Comparison of ENCODE assay signal across 1 cellular context in the genomic region with DNA sequence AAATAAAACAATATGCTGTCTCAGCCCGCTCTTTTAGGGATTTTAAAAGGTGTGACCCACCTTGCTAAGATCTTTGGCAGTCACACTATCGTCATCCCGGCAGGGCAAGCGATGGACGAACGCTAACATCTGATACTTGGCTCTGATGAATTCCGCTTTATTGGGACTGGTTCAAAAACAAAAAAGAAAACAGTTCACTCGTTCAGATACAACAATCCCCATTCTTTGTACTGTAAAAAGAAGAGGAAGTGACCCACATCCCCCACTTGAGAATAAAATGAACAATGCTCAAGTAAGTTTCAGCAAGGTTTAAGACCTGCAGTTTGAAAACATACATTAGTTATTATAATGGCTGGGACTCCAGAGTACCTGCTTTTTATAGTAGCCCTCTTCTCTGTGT.
TF ChIP-seq lines count a peak whose summit lies in the region.

No MANE protein-coding gene starts in this region.

TF ChIP-seq in GM23338, 12 proteins besides CTCF, POLR2A, EP300 and RAD21 (continued from another document):
- TF ChIP-seq, protein P1, sequence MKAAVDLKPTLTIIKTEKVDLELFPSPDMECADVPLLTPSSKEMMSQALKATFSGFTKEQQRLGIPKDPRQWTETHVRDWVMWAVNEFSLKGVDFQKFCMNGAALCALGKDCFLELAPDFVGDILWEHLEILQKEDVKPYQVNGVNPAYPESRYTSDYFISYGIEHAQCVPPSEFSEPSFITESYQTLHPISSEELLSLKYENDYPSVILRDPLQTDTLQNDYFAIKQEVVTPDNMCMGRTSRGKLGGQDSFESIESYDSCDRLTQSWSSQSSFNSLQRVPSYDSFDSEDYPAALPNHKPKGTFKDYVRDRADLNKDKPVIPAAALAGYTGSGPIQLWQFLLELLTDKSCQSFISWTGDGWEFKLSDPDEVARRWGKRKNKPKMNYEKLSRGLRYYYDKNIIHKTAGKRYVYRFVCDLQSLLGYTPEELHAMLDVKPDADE (IDR thresholded peaks at IDR 0.05) = no peak
- TF ChIP-seq CREB1 (CRISPR knock-in tag; IDR thresholded peaks at IDR 0.05; ENCODE audit: low read depth) (no peak), EZH2phosphoT487 (IDR thresholded peaks at IDR 0.05; ENCODE audit: unreplicated experiment) (no peak), ZNF114 (CRISPR knock-in tag; IDR thresholded peaks at IDR 0.05) (no peak), STAT1 (IDR thresholded peaks at IDR 0.05; ENCODE audit: unreplicated experiment) (no peak), EZH2 (IDR thresholded peaks at IDR 0.05; ENCODE audit: low read depth, unreplicated experiment) (no peak), ZNF331 (CRISPR knock-in tag; IDR thresholded peaks at IDR 0.05; ENCODE audit: low read depth) (no peak), POLR2AphosphoS5 (IDR thresholded peaks at IDR 0.05; ENCODE audit: low read depth) (no peak)
- TF ChIP-seq, protein P2, sequence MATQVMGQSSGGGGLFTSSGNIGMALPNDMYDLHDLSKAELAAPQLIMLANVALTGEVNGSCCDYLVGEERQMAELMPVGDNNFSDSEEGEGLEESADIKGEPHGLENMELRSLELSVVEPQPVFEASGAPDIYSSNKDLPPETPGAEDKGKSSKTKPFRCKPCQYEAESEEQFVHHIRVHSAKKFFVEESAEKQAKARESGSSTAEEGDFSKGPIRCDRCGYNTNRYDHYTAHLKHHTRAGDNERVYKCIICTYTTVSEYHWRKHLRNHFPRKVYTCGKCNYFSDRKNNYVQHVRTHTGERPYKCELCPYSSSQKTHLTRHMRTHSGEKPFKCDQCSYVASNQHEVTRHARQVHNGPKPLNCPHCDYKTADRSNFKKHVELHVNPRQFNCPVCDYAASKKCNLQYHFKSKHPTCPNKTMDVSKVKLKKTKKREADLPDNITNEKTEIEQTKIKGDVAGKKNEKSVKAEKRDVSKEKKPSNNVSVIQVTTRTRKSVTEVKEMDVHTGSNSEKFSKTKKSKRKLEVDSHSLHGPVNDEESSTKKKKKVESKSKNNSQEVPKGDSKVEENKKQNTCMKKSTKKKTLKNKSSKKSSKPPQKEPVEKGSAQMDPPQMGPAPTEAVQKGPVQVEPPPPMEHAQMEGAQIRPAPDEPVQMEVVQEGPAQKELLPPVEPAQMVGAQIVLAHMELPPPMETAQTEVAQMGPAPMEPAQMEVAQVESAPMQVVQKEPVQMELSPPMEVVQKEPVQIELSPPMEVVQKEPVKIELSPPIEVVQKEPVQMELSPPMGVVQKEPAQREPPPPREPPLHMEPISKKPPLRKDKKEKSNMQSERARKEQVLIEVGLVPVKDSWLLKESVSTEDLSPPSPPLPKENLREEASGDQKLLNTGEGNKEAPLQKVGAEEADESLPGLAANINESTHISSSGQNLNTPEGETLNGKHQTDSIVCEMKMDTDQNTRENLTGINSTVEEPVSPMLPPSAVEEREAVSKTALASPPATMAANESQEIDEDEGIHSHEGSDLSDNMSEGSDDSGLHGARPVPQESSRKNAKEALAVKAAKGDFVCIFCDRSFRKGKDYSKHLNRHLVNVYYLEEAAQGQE (IDR thresholded peaks at IDR 0.05; ENCODE audit: unreplicated experiment) = no peak
- TF ChIP-seq, protein P3, sequence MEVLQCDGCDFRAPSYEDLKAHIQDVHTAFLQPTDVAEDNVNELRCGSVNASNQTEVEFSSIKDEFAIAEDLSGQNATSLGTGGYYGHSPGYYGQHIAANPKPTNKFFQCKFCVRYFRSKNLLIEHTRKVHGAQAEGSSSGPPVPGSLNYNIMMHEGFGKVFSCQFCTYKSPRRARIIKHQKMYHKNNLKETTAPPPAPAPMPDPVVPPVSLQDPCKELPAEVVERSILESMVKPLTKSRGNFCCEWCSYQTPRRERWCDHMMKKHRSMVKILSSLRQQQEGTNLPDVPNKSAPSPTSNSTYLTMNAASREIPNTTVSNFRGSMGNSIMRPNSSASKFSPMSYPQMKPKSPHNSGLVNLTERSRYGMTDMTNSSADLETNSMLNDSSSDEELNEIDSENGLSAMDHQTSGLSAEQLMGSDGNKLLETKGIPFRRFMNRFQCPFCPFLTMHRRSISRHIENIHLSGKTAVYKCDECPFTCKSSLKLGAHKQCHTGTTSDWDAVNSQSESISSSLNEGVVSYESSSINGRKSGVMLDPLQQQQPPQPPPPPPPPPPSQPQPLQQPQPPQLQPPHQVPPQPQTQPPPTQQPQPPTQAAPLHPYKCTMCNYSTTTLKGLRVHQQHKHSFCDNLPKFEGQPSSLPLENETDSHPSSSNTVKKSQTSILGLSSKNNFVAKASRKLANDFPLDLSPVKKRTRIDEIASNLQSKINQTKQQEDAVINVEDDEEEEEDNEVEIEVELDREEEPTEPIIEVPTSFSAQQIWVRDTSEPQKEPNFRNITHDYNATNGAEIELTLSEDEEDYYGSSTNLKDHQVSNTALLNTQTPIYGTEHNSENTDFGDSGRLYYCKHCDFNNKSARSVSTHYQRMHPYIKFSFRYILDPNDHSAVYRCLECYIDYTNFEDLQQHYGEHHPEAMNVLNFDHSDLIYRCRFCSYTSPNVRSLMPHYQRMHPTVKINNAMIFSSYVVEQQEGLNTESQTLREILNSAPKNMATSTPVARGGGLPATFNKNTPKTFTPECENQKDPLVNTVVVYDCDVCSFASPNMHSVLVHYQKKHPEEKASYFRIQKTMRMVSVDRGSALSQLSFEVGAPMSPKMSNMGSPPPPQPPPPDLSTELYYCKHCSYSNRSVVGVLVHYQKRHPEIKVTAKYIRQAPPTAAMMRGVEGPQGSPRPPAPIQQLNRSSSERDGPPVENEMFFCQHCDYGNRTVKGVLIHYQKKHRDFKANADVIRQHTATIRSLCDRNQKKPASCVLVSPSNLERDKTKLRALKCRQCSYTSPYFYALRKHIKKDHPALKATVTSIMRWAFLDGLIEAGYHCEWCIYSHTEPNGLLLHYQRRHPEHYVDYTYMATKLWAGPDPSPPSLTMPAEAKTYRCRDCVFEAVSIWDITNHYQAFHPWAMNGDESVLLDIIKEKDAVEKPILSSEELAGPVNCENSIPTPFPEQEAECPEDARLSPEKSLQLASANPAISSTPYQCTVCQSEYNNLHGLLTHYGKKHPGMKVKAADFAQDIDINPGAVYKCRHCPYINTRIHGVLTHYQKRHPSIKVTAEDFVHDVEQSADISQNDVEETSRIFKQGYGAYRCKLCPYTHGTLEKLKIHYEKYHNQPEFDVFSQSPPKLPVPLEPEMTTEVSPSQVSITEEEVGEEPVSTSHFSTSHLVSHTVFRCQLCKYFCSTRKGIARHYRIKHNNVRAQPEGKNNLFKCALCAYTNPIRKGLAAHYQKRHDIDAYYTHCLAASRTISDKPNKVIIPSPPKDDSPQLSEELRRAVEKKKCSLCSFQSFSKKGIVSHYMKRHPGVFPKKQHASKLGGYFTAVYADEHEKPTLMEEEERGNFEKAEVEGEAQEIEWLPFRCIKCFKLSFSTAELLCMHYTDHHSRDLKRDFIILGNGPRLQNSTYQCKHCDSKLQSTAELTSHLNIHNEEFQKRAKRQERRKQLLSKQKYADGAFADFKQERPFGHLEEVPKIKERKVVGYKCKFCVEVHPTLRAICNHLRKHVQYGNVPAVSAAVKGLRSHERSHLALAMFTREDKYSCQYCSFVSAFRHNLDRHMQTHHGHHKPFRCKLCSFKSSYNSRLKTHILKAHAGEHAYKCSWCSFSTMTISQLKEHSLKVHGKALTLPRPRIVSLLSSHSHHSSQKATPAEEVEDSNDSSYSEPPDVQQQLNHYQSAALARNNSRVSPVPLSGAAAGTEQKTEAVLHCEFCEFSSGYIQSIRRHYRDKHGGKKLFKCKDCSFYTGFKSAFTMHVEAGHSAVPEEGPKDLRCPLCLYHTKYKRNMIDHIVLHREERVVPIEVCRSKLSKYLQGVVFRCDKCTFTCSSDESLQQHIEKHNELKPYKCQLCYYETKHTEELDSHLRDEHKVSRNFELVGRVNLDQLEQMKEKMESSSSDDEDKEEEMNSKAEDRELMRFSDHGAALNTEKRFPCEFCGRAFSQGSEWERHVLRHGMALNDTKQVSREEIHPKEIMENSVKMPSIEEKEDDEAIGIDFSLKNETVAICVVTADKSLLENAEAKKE (CRISPR knock-in tag; IDR thresholded peaks at IDR 0.05) = no peak
